Comparison of ENCODE assay signal across 16 cellular contexts in the genomic region with DNA sequence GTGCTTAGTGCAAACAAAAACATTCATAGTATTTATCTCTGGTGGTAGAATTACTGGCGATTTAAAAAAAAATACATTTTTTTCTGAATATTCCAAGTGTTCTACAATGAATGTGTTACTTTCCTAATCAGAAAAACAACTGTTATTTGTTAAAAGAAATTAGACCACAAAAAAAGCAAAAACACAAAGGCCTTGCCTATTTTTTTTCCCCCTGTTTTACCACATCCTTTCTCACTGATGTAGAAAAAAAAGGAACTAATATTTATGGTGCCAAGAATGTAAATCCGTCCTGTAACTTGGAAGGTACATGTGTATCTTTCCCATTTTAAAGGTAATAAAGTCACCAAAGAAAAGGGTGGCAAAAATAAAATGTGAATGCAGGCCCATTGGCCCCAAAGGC. TPM values are rescaled to one million over a fixed set of nuclear protein-coding genes. Genes with fewer than 3 reads are reported as not detected.
DNase-seq lines count a peak whose midpoint lies in the region; ATAC-seq and TF ChIP-seq lines count a peak whose summit lies in the region.
"Had no signal": no experiment of that assay in that cellular context is flagged by ENCODE, and none has a peak within 500 bp of the region (broad histone marks: within the 10 kb centered on the region; RNA-seq: fewer than 3 reads in every experiment).

No MANE protein-coding gene starts in this region.

- H3K4me2 ChIP-seq in SU-DHL-6 (ENCODE audit: low read depth, low read length, poor library complexity, severe bottlenecking) (peak overlapping the region; percentile 51), mesendoderm (ENCODE audit: low read length) (no peak overlapping the region)
- H3K4me2 ChIP-seq: KMS-11, PC-9 had no signal

- H3K9me3 ChIP-seq in left ventricle myocardium inferior (replicated peaks) (no peaks in the 10 kb centered on the region), SU-DHL-6 (ENCODE audit: insufficient read depth, low read length) (no peaks in the 10 kb centered on the region)
- H3K9me3 ChIP-seq: pancreas had no signal

- H3K4me1 ChIP-seq in left ventricle myocardium inferior (peaks cover 30% of the 10 kb centered on the region), mesendoderm (ENCODE audit: control insufficient read depth, low read depth, low read length) (no peaks in the 10 kb centered on the region)

- no peak overlapping the region for H3K18ac ChIP-seq in mesendoderm (ENCODE audit: low read length)

- H3K27me3 ChIP-seq in left ventricle myocardium inferior (ENCODE audit: low read depth) (no peaks in the 10 kb centered on the region), SU-DHL-6 (ENCODE audit: low read length) (no peaks in the 10 kb centered on the region), dorsolateral prefrontal cortex (no peaks in the 10 kb centered on the region), mesendoderm (ENCODE audit: insufficient read depth, low read length, poor library complexity) (no peaks in the 10 kb centered on the region)
- H3K27me3 ChIP-seq: pancreas had no signal

- no peaks in the 10 kb centered on the region for H3K36me3 ChIP-seq in left ventricle myocardium inferior
- H3K36me3 ChIP-seq in SU-DHL-6 (ENCODE audit: low read length) = no peaks in the 10 kb centered on the region
- H3K36me3 ChIP-seq in mesendoderm (ENCODE audit: control insufficient read depth, insufficient read depth, low read length) = no peaks in the 10 kb centered on the region
- H3K36me3 ChIP-seq: pancreas had no signal

- H3K56ac ChIP-seq in mesendoderm (ENCODE audit: low read length) = no peak overlapping the region

- H3K79me2 ChIP-seq in SU-DHL-6 (ENCODE audit: insufficient read depth, low read length) = no peaks in the 10 kb centered on the region
- no peaks in the 10 kb centered on the region for H3K79me2 ChIP-seq in mesendoderm (ENCODE audit: control insufficient read depth, insufficient read depth, low read length)

- no peaks in the 10 kb centered on the region for H3K79me1 ChIP-seq in mesendoderm (ENCODE audit: low read length)

- peak overlapping the region; percentile 65 for H3K27ac ChIP-seq in left ventricle myocardium inferior (replicated peaks)
- H3K27ac ChIP-seq in SU-DHL-6 (ENCODE audit: low read depth, low read length) = peak overlapping the region; percentile 53
- peak overlapping the region in 37 of 59 donors; percentile 1 to 76 (median 52) for H3K27ac ChIP-seq in dorsolateral prefrontal cortex
- no peak overlapping the region for H3K27ac ChIP-seq in mesendoderm (ENCODE audit: low read depth, low read length)
- H3K27ac ChIP-seq: KMS-11 had no signal

- H2BK15ac ChIP-seq in mesendoderm (replicated peaks; ENCODE audit: low read depth) = no peak overlapping the region

- no peak overlapping the region for H3K4me3 ChIP-seq in left ventricle myocardium inferior
- H3K4me3 ChIP-seq in SU-DHL-6 (ENCODE audit: insufficient read depth, low read length, poor library complexity, severe bottlenecking) = no peak overlapping the region
- no peak overlapping the region for H3K4me3 ChIP-seq in dorsolateral prefrontal cortex
- no peak overlapping the region for H3K4me3 ChIP-seq in mesendoderm (ENCODE audit: low read length)
- H3K4me3 ChIP-seq: pancreas, PC-9 had no signal

- no peak overlapping the region for H2AK5ac ChIP-seq in mesendoderm (ENCODE audit: low read length)

- H4K20me1 ChIP-seq in SU-DHL-6 (ENCODE audit: low read depth, low read length) = no peaks in the 10 kb centered on the region

- no peak overlapping the region for H2BK120ac ChIP-seq in mesendoderm (ENCODE audit: low read depth, low read length)

- H4K5ac ChIP-seq in mesendoderm (ENCODE audit: low read length) = no peak overlapping the region

- H4K8ac ChIP-seq in mesendoderm (ENCODE audit: low read depth, low read length) = no peak overlapping the region

- no peak overlapping the region for H2BK5ac ChIP-seq in mesendoderm (ENCODE audit: low read length)

- no peak overlapping the region for H3K4ac ChIP-seq in mesendoderm (ENCODE audit: low read depth, low read length)

- ATAC-seq in Right ventricle myocardium superior (ENCODE audit: poor library complexity) = no peak
- ATAC-seq: pancreas had no signal

- H3K9me2 ChIP-seq in SU-DHL-6 (replicated peaks; ENCODE audit: insufficient read depth, low read length) = no peaks in the 10 kb centered on the region

- no peak overlapping the region for H3K23ac ChIP-seq in mesendoderm (ENCODE audit: low read length)

- no peak for DNase-seq in left ventricle myocardium inferior
- DNase-seq in Right ventricle myocardium superior = no peak
- DNase-seq in dorsolateral prefrontal cortex = no peak
- DNase-seq in hepatic stellate cell (ENCODE audit: low spot score) = no peak
- no peak for DNase-seq in mesendoderm
- no peak for DNase-seq in NCI-H1048 (lab: John Stamatoyannopoulos, UW)
- no peak for DNase-seq in NCI-H2227 (lab: John Stamatoyannopoulos, UW; ENCODE audit: unreplicated experiment)
- DNase-seq: activated T-cell treated with anti-CD3 and anti-CD28 coated beads for 4 hours, EL, hippocampal formation, mammary epithelial cell, pancreas, PC-9, T1000 had no signal

- H2AFZ ChIP-seq in SU-DHL-6 (ENCODE audit: low read depth, low read length, severe bottlenecking) = no peak overlapping the region
- H2AFZ ChIP-seq: PC-9 had no signal

- WGBS in mesendoderm (ENCODE audit: extremely low coverage, insufficient coverage, low lambda C conversion rate) = no CpG with 5 or more reads among the region's 2 CpGs

- peaks cover 15% of the 10 kb centered on the region for H3F3A ChIP-seq in SU-DHL-6 (ENCODE audit: insufficient read depth)

- intact Hi-C loops in left ventricle myocardium inferior (cut with micrococcal nuclease) (no loop called here), Right ventricle myocardium superior (cut with DNase I) (no loop called here), dorsolateral prefrontal cortex (cut with DNase I) (no loop called here)

- no peak for TF ChIP-seq CTCF in left ventricle myocardium inferior (IDR thresholded peaks at IDR 0.05; ENCODE audit: borderline replicate concordance)
- no peak for TF ChIP-seq CTCF in SU-DHL-6 (IDR thresholded peaks at IDR 0.05; ENCODE audit: insufficient read depth, low read length, poor library complexity, severe bottlenecking)
- no peak for TF ChIP-seq CTCF in dorsolateral prefrontal cortex (IDR thresholded peaks at IDR 0.05 in 54 of 56, conservative IDR thresholded peaks at IDR 0.05 in 2 of 56; ENCODE audit: low read depth in 1 of 56, partially characterized antibody in 56 of 56)

- H3K9ac ChIP-seq in SU-DHL-6 (ENCODE audit: low read length) (no peak overlapping the region), mesendoderm (ENCODE audit: low read length) (no peak overlapping the region)
- H3K9ac ChIP-seq: KMS-11 had no signal

RNA-seq across cellular contexts. Expression of a gene that starts 28.4 kb away (rescaled TPM):
- total RNA-seq in left ventricle myocardium inferior (18.4 TPM), Right ventricle myocardium superior (20.0 TPM), dorsolateral prefrontal cortex (10 to 100 TPM; 42.8 to 86.5 (median 65.9) TPM)
- 0.55 TPM for polyA plus RNA-seq in mesendoderm (2013, experiment 1 of 2)
- polyA plus RNA-seq in mesendoderm (2013, experiment 2 of 2) = 0.70 TPM
